ENCODE assay signal across 2 cellular contexts in the genomic region with DNA sequence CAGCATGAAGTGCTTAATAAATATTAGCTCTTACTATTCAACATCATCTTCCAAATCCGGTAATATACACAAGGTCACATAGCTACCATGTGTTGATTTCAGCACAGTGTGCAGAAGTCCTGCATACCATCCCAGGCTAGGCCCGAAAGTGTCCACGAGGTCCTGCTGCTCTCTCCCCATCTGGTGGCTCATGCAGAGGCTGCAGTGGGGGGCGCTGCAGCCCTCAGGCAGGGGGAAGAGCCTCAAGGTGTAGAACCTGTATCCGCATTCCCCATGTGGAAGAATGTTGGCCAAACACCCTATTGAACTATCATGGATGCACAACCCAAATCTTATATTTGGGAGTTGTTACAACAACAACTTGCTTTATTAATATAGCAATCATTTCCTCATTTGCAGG.
TF ChIP-seq lines count a peak whose summit lies in the region.

No MANE protein-coding gene starts in this region.

TF ChIP-seq in GM23338, 12 proteins besides CTCF, POLR2A, EP300 and RAD21 (continued from another document):
- TF ChIP-seq, protein P1, sequence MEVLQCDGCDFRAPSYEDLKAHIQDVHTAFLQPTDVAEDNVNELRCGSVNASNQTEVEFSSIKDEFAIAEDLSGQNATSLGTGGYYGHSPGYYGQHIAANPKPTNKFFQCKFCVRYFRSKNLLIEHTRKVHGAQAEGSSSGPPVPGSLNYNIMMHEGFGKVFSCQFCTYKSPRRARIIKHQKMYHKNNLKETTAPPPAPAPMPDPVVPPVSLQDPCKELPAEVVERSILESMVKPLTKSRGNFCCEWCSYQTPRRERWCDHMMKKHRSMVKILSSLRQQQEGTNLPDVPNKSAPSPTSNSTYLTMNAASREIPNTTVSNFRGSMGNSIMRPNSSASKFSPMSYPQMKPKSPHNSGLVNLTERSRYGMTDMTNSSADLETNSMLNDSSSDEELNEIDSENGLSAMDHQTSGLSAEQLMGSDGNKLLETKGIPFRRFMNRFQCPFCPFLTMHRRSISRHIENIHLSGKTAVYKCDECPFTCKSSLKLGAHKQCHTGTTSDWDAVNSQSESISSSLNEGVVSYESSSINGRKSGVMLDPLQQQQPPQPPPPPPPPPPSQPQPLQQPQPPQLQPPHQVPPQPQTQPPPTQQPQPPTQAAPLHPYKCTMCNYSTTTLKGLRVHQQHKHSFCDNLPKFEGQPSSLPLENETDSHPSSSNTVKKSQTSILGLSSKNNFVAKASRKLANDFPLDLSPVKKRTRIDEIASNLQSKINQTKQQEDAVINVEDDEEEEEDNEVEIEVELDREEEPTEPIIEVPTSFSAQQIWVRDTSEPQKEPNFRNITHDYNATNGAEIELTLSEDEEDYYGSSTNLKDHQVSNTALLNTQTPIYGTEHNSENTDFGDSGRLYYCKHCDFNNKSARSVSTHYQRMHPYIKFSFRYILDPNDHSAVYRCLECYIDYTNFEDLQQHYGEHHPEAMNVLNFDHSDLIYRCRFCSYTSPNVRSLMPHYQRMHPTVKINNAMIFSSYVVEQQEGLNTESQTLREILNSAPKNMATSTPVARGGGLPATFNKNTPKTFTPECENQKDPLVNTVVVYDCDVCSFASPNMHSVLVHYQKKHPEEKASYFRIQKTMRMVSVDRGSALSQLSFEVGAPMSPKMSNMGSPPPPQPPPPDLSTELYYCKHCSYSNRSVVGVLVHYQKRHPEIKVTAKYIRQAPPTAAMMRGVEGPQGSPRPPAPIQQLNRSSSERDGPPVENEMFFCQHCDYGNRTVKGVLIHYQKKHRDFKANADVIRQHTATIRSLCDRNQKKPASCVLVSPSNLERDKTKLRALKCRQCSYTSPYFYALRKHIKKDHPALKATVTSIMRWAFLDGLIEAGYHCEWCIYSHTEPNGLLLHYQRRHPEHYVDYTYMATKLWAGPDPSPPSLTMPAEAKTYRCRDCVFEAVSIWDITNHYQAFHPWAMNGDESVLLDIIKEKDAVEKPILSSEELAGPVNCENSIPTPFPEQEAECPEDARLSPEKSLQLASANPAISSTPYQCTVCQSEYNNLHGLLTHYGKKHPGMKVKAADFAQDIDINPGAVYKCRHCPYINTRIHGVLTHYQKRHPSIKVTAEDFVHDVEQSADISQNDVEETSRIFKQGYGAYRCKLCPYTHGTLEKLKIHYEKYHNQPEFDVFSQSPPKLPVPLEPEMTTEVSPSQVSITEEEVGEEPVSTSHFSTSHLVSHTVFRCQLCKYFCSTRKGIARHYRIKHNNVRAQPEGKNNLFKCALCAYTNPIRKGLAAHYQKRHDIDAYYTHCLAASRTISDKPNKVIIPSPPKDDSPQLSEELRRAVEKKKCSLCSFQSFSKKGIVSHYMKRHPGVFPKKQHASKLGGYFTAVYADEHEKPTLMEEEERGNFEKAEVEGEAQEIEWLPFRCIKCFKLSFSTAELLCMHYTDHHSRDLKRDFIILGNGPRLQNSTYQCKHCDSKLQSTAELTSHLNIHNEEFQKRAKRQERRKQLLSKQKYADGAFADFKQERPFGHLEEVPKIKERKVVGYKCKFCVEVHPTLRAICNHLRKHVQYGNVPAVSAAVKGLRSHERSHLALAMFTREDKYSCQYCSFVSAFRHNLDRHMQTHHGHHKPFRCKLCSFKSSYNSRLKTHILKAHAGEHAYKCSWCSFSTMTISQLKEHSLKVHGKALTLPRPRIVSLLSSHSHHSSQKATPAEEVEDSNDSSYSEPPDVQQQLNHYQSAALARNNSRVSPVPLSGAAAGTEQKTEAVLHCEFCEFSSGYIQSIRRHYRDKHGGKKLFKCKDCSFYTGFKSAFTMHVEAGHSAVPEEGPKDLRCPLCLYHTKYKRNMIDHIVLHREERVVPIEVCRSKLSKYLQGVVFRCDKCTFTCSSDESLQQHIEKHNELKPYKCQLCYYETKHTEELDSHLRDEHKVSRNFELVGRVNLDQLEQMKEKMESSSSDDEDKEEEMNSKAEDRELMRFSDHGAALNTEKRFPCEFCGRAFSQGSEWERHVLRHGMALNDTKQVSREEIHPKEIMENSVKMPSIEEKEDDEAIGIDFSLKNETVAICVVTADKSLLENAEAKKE (CRISPR knock-in tag; IDR thresholded peaks at IDR 0.05): no peak
- TF ChIP-seq, protein P2, sequence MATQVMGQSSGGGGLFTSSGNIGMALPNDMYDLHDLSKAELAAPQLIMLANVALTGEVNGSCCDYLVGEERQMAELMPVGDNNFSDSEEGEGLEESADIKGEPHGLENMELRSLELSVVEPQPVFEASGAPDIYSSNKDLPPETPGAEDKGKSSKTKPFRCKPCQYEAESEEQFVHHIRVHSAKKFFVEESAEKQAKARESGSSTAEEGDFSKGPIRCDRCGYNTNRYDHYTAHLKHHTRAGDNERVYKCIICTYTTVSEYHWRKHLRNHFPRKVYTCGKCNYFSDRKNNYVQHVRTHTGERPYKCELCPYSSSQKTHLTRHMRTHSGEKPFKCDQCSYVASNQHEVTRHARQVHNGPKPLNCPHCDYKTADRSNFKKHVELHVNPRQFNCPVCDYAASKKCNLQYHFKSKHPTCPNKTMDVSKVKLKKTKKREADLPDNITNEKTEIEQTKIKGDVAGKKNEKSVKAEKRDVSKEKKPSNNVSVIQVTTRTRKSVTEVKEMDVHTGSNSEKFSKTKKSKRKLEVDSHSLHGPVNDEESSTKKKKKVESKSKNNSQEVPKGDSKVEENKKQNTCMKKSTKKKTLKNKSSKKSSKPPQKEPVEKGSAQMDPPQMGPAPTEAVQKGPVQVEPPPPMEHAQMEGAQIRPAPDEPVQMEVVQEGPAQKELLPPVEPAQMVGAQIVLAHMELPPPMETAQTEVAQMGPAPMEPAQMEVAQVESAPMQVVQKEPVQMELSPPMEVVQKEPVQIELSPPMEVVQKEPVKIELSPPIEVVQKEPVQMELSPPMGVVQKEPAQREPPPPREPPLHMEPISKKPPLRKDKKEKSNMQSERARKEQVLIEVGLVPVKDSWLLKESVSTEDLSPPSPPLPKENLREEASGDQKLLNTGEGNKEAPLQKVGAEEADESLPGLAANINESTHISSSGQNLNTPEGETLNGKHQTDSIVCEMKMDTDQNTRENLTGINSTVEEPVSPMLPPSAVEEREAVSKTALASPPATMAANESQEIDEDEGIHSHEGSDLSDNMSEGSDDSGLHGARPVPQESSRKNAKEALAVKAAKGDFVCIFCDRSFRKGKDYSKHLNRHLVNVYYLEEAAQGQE (IDR thresholded peaks at IDR 0.05; ENCODE audit: unreplicated experiment): no peak
- TF ChIP-seq POLR2AphosphoS5 (IDR thresholded peaks at IDR 0.05; ENCODE audit: low read depth): no peak
- no peak for TF ChIP-seq EZH2phosphoT487 (IDR thresholded peaks at IDR 0.05; ENCODE audit: unreplicated experiment)
- no peak for TF ChIP-seq STAT1 (IDR thresholded peaks at IDR 0.05; ENCODE audit: unreplicated experiment)
- no peak for TF ChIP-seq JUNB (IDR thresholded peaks at IDR 0.05; ENCODE audit: unreplicated experiment)

TF ChIP-seq in WTC11, 78 proteins besides CTCF, POLR2A, EP300 and RAD21 (continued from another document):
- TF ChIP-seq, protein P3, sequence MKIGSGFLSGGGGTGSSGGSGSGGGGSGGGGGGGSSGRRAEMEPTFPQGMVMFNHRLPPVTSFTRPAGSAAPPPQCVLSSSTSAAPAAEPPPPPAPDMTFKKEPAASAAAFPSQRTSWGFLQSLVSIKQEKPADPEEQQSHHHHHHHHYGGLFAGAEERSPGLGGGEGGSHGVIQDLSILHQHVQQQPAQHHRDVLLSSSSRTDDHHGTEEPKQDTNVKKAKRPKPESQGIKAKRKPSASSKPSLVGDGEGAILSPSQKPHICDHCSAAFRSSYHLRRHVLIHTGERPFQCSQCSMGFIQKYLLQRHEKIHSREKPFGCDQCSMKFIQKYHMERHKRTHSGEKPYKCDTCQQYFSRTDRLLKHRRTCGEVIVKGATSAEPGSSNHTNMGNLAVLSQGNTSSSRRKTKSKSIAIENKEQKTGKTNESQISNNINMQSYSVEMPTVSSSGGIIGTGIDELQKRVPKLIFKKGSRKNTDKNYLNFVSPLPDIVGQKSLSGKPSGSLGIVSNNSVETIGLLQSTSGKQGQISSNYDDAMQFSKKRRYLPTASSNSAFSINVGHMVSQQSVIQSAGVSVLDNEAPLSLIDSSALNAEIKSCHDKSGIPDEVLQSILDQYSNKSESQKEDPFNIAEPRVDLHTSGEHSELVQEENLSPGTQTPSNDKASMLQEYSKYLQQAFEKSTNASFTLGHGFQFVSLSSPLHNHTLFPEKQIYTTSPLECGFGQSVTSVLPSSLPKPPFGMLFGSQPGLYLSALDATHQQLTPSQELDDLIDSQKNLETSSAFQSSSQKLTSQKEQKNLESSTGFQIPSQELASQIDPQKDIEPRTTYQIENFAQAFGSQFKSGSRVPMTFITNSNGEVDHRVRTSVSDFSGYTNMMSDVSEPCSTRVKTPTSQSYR (CRISPR knock-in tag; IDR thresholded peaks at IDR 0.05): no peak
